Comparison of ENCODE assay signal across 32 cellular contexts in the genomic region with DNA sequence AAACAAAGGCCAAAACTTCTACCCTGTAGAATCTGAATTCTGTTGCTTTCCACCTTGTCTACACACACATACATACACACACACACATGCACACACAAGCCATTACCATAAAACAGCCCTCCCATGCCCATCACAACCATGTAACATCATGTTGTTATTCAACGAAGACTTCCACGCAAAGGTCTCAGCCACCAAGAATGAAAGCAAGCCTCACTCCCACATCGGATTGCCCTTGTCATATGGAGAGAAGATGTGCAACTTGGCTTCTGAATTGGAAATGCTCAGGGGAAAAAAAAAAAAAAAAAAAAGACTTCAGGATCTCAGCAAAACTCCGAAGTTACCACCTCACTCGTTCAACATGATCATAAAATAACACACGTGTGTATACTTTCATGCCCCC.
"Had no signal": no experiment of that assay in that cellular context is flagged by ENCODE, and none has a peak within 500 bp of the region (broad histone marks: within the 10 kb centered on the region; RNA-seq: fewer than 3 reads in every experiment).

No MANE protein-coding gene starts in this region.

- H3K27me3 Mint-ChIP-seq: dendritic cell treated with granulocyte-macrophage colony-stimulating factor and Interleukin-4, amounts not matched to agents 40 ng/mL and 50 ng/mL, for 4 days; memory B cell; naive B cell; stimulated activated memory B cell treated with anti-CD40 and anti-IgM and Interleukin-4, amounts not matched to agents 10 μg/mL and 1 μg/mL and 100 μg/mL, for 72 hours had no signal

- H3K9me3 Mint-ChIP-seq: dendritic cell treated with granulocyte-macrophage colony-stimulating factor and Interleukin-4, amounts not matched to agents 40 ng/mL and 50 ng/mL, for 4 days; endodermal cell; memory B cell; naive B cell; natural killer cell treated with Interleukin-12 subunit alpha and Interleukin-12 subunit beta and Interleukin-15 and Interleukin-18, amount 100 ng/mL, for 72 hours; stimulated activated memory B cell treated with anti-CD40 and anti-IgM and Interleukin-4, amounts not matched to agents 10 μg/mL and 1 μg/mL and 100 μg/mL, for 72 hours had no signal

- H3K36me3 Mint-ChIP-seq: memory B cell; mesothelial cell of epicardium; naive B cell; natural killer cell treated with Interleukin-12 subunit alpha and Interleukin-12 subunit beta and Interleukin-15 and Interleukin-18, amount 100 ng/mL, for 72 hours; stimulated activated memory B cell treated with anti-CD40 and anti-IgM and Interleukin-4, amounts not matched to agents 10 μg/mL and 1 μg/mL and 100 μg/mL, for 72 hours had no signal

- H3K36me3 ChIP-seq: colonic mucosa, gastroesophageal sphincter, heart left ventricle, neural progenitor cell, prostate gland, right atrium auricular region, tibial artery, upper lobe of left lung had no signal

- H3K27ac Mint-ChIP-seq: dendritic cell treated with granulocyte-macrophage colony-stimulating factor and Interleukin-4, amounts not matched to agents 40 ng/mL and 50 ng/mL, for 4 days; endodermal cell; memory B cell; mesothelial cell of epicardium; natural killer cell treated with Interleukin-12 subunit alpha and Interleukin-12 subunit beta and Interleukin-15 and Interleukin-18, amount 100 ng/mL, for 72 hours; neural progenitor cell; stimulated activated memory B cell treated with anti-CD40 and anti-IgM and Interleukin-4, amounts not matched to agents 10 μg/mL and 1 μg/mL and 100 μg/mL, for 72 hours had no signal

- H3K4me3 Mint-ChIP-seq: dendritic cell treated with granulocyte-macrophage colony-stimulating factor and Interleukin-4, amounts not matched to agents 40 ng/mL and 50 ng/mL, for 4 days; endodermal cell; memory B cell; mesothelial cell of epicardium; naive B cell; natural killer cell treated with Interleukin-12 subunit alpha and Interleukin-12 subunit beta and Interleukin-15 and Interleukin-18, amount 100 ng/mL, for 72 hours; neural progenitor cell; stimulated activated memory B cell treated with anti-CD40 and anti-IgM and Interleukin-4, amounts not matched to agents 10 μg/mL and 1 μg/mL and 100 μg/mL, for 72 hours had no signal

- FAIRE-seq: kidney, urothelium cell line had no signal

- ATAC-seq: esophagus mucosa; gastroesophageal sphincter; heart left ventricle; left lobe of liver; mucosa of descending colon; natural killer cell treated with Interleukin-12 subunit alpha and Interleukin-12 subunit beta and Interleukin-15 and Interleukin-18, amount 100 ng/mL, for 72 hours; sciatic nerve; stimulated activated memory B cell treated with anti-CD40 and anti-IgM and Interleukin-4, amounts not matched to agents 10 μg/mL and 1 μg/mL and 100 μg/mL, for 72 hours; stimulated activated naive CD8-positive, alpha-beta T cell treated with anti-CD3 and anti-CD28 coated beads, Interleukin-15, Interleukin-2, amounts not matched to agents 100 U/mL and 50 U/mL, for 24 hours had no signal

- DNase-seq: colonic mucosa; effector CD8-positive, alpha-beta T cell; endodermal cell; heart left ventricle; kidney; mucosa of descending colon; naive B cell; stimulated activated CD4-positive, alpha-beta T cell treated with anti-CD3 and anti-CD28 coated beads, Interleukin-12 subunit alpha, Interleukin-12 subunit beta, amount 100 ng/mL, for 4 hours; stimulated activated CD4-positive, alpha-beta T cell treated with anti-CD3 and anti-CD28 coated beads, Interleukin-1b, Interleukin-23, amount 100 ng/mL, for 48 hours; stimulated activated CD4-positive, alpha-beta T cell treated with anti-CD3 and anti-CD28 coated beads, Interleukin-4, amount 100 ng/mL, for 24 hours; stimulated activated naive CD8-positive, alpha-beta T cell treated with anti-CD3 and anti-CD28 coated beads, Interleukin-15, Interleukin-2, amounts not matched to agents 100 U/mL and 50 U/mL, for 24 hours; testis; tibial artery; upper lobe of left lung had no signal

- H3K27ac ChIP-seq: colonic mucosa, epithelial cell of prostate, gastroesophageal sphincter, heart left ventricle, hepatocyte, neural progenitor cell, parathyroid adenoma, prostate gland, right atrium auricular region, testis, tibial artery, upper lobe of left lung had no signal

- H3K4me1 ChIP-seq: colonic mucosa, parathyroid adenoma, prostate gland, testis, tibial artery, upper lobe of left lung had no signal

- H3K4me3 ChIP-seq: colonic mucosa, gastroesophageal sphincter, heart left ventricle, hepatocyte, lung, mucosa of descending colon, neural progenitor cell, prostate gland, right atrium auricular region, smooth muscle cell, testis, tibial artery, upper lobe of left lung had no signal

- H3K27me3 ChIP-seq: colonic mucosa, gastroesophageal sphincter, heart left ventricle, hepatocyte, neural progenitor cell, right atrium auricular region, testis, upper lobe of left lung had no signal

- H3K9me3 ChIP-seq: colonic mucosa, gastroesophageal sphincter, heart left ventricle, mucosa of descending colon, prostate gland, right atrium auricular region, testis, tibial artery, upper lobe of left lung had no signal
